ENCODE assay signal across 8 cellular contexts in the genomic region with DNA sequence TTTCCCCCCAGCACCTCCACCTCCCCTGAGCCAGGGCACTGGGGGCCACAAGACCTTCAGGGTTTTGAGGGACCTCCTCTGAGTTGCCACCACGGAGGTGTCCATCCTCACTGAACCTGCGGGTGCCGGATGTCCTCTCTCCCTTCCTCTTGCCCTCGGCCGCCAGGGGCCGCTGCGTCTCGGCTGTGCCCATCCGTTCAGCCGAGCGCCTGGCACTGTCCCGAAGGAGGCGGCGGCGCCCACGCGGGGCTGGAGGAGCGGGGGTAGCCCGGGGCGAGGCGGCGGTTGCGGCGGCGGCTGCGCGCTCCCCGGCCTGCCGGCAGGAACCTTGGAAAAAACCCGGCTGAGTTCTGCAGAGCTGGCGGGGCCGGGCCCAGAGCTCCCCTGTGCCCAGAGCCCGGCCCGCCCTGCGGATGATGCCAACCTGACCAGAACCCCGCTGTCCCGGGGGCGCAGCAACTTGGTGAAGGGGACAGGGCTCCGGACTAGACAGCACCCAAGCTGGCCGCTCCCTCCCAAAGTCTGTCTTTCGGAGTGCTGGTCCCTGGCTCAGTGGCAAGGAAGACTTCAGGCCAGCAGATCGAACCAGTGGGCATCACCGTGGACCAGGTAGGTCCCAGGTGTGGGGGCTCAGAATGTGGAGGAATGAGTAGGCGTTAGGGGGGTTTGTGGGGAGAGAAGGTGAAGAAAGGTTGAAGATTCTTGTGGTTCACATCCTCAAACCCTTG. TPM values are rescaled to one million over a fixed set of nuclear protein-coding genes. Genes with fewer than 3 reads are reported as not detected.
DNase-seq lines count a peak whose midpoint lies in the region; ATAC-seq and TF ChIP-seq lines count a peak whose summit lies in the region.

No MANE protein-coding gene starts in this region.

- DNase-seq in HFF-Myc (ENCODE audit: extremely low read depth, low read depth) (no peak), NOMO-1 treated with DMSO at 0.1 percent for 48 hours (lab: John Stamatoyannopoulos, UW; ENCODE audit: unreplicated experiment) (peak; percentile 42), epidermal melanocyte (ENCODE audit: insufficient read length, low spot score) (peak; percentile 76), myocyte (ENCODE audit: low read depth) (peak; percentile 79)
- DNase-seq in activated CD8-positive, alpha-beta memory T cell treated with anti-CD3 and anti-CD28 coated beads, Interleukin-2, amount 50 U/mL, for 4 hours: peak; percentile 71
- DNase-seq in stimulated activated CD8-positive, alpha-beta memory T cell treated with anti-CD3 and anti-CD28 coated beads, Interleukin-4, amount 100 ng/mL, for 48 hours: peak; percentile 86

- peaks cover 12% of the 10 kb centered on the region for H3K27me3 ChIP-seq in BLaER1

- ATAC-seq in HG02571 (IDR thresholded peaks at IDR 0.05; ENCODE audit: unreplicated experiment): no peak

- no peaks in the 10 kb centered on the region for H3K9me3 ChIP-seq in BLaER1

- peaks cover 10% of the 10 kb centered on the region for H4K20me1 ChIP-seq in BLaER1

- H3K4me3 ChIP-seq in BLaER1 (peak overlapping the region; percentile 48), HFF-Myc (replicated peaks; ENCODE audit: low read depth, low read length) (peak overlapping the region; percentile 2; the same call in 1 of the 2 replicates)

- no peak overlapping the region for H3K9ac ChIP-seq in BLaER1

- no peaks in the 10 kb centered on the region for H3K36me3 ChIP-seq in BLaER1

- H3K27ac ChIP-seq in BLaER1: no peak overlapping the region

- peaks cover 32% of the 10 kb centered on the region for H3K4me1 ChIP-seq in BLaER1

- peak; percentile 82 for TF ChIP-seq CTCF in HFF-Myc (IDR thresholded peaks at IDR 0.05; ENCODE audit: low read depth, low read length, missing control alignments)

- H3K4me2 ChIP-seq in BLaER1: peak overlapping the region; percentile 83

RNA-seq across cellular contexts. Expression of gene PPM1J, which starts 3.7 kb away (rescaled TPM):
- total RNA-seq in myocyte: 1.5 and 2.4 TPM in 2 replicates
- polyA plus RNA-seq in myocyte (2012): 0.69 TPM

RNA-seq across cellular contexts. Expression of gene RHOC, which starts 11.9 kb away (rescaled TPM):
- 174 and 188 TPM in 2 replicates for total RNA-seq in myocyte
- 441 TPM for polyA plus RNA-seq in myocyte (2012)

RNA-seq across cellular contexts. Expression of gene MOV10, which starts 44.4 kb away (rescaled TPM):
- 15.0 and 16.4 TPM in 2 replicates for total RNA-seq in myocyte
- 24.7 TPM for polyA plus RNA-seq in myocyte (2012)
